In genomic region chr11:117146521-117146920, GRCh38 we compare ENCODE assay signal across 9 cellular contexts. TPM values are rescaled to one million over a fixed set of nuclear protein-coding genes. Genes with fewer than 3 reads are reported as not detected.
DNase-seq lines count a peak whose midpoint lies in the region; ATAC-seq, FAIRE-seq and TF ChIP-seq lines count a peak whose summit lies in the region.
"Had no signal": no experiment of that assay in that cellular context is flagged by ENCODE, and none has a peak within 500 bp of the region (broad histone marks: within the 10 kb centered on the region; RNA-seq: fewer than 3 reads in every experiment).

No MANE protein-coding gene starts in this region.

- BruUV-seq in GM12878 (replicated peaks; lab: Mats Ljungman, UMichigan), result no TSS peak

- TF ChIP-seq CTCF in GM12878 (IDR thresholded peaks at IDR 0.05 in 2 of 3, conservative IDR thresholded peaks at IDR 0.05 in 1 of 3; ENCODE audit: control insufficient read depth in 2 of 3, extremely low read depth in 1 of 3, insufficient read depth in 1 of 3, low read depth in 3 of 3, low read length in 3 of 3), result no peak

- no peaks in the 10 kb centered on the region for H3K27me3 ChIP-seq in CD4-positive, CD25-positive, alpha-beta regulatory T cell (ENCODE audit: control insufficient read depth, insufficient read depth, low read length)
- no peaks in the 10 kb centered on the region for H3K27me3 ChIP-seq in HUES48 (ENCODE audit: control insufficient read depth, insufficient read depth, low read length)
- H3K27me3 ChIP-seq in GM12878 (replicated peaks in 1 of 2; ENCODE audit: control insufficient read depth in 2 of 2, insufficient read depth in 2 of 2, low read length in 1 of 2), result no peaks in the 10 kb centered on the region

- H3K36me3 ChIP-seq in CD4-positive, CD25-positive, alpha-beta regulatory T cell (ENCODE audit: control insufficient read depth, insufficient read depth, low read length), result peaks cover 12% of the 10 kb centered on the region
- peaks cover 38% of the 10 kb centered on the region for H3K36me3 ChIP-seq in HUES48 (ENCODE audit: control insufficient read depth, insufficient read depth, low read length)
- H3K36me3 ChIP-seq in GM12878 (ENCODE audit: control insufficient read depth in 2 of 2, insufficient read depth in 2 of 2, low read length in 1 of 2), result peaks cover 1 to 3% of the 10 kb centered on the region in 2 experiments; a peak in 3 of 4 replicates

- H3K4me1 ChIP-seq in CD4-positive, CD25-positive, alpha-beta regulatory T cell (ENCODE audit: control insufficient read depth, insufficient read depth, low read length, poor library complexity, severe bottlenecking), result peaks cover 34% of the 10 kb centered on the region
- peaks cover 10% of the 10 kb centered on the region for H3K4me1 ChIP-seq in HUES48 (ENCODE audit: control insufficient read depth, insufficient read depth, low read length)
- H3K4me1 ChIP-seq in GM12878 (ENCODE audit: control insufficient read depth, insufficient read depth, low read length), result peaks cover 7% of the 10 kb centered on the region

- H4K20me1 ChIP-seq in GM12878 (ENCODE audit: control insufficient read depth, insufficient read depth), result peaks cover 6% of the 10 kb centered on the region; the same call in 1 of the 2 replicates

- peak overlapping the region; percentile 96 to 100 (median 98) for H3K4me3 Mint-ChIP-seq in CD4-positive, CD25-positive, alpha-beta regulatory T cell
- H3K4me3 Mint-ChIP-seq in naive B cell, result peak overlapping the region in 7 of 8 donors; percentile 95 to 99 (median 98)

- H3K9me3 Mint-ChIP-seq in CD4-positive, CD25-positive, alpha-beta regulatory T cell, result peaks cover 0 to 2% (median 0%) of the 10 kb centered on the region in 7 donors
- no peaks in the 10 kb centered on the region for H3K9me3 Mint-ChIP-seq in naive B cell

- no peak overlapping the region for H3K27ac ChIP-seq in CD4-positive, CD25-positive, alpha-beta regulatory T cell (ENCODE audit: insufficient read depth, low read length, poor library complexity, severe bottlenecking)
- peak overlapping the region; percentile 67 for H3K27ac ChIP-seq in HUES48 (ENCODE audit: low read depth, low read length)
- no peak overlapping the region for H3K27ac ChIP-seq in GM12878 (ENCODE audit: control insufficient read depth, insufficient read depth)

- H2AFZ ChIP-seq in GM12878 (ENCODE audit: control insufficient read depth, low read depth, low read length), result no peak overlapping the region

- H3K9ac ChIP-seq in HUES48 (ENCODE audit: low read depth, low read length) (no peak overlapping the region), GM12878 (ENCODE audit: control insufficient read depth, insufficient read depth, low read length) (no peak overlapping the region)

- peaks cover 18% of the 10 kb centered on the region for H3K27me3 Mint-ChIP-seq in CD4-positive, CD25-positive, alpha-beta regulatory T cell
- H3K27me3 Mint-ChIP-seq in naive B cell, result no peaks in the 10 kb centered on the region

- intact Hi-C loops in GM12878 (cut with micrococcal nuclease; ENCODE audit: unreplicated experiment), result no loop called here

- TF ChIP-seq RAD21 in GM12878 (IDR thresholded peaks at IDR 0.05; ENCODE audit: insufficient read depth, low read depth, low read length), result no peak

- FAIRE-seq in GM12878 (lab: Jason Lieb, UNC), result no peak

- CTCF ChIA-PET in GM12878 (lab: Yijun Ruan, JAX), result interaction anchor here (1.0 to 6.6 kb wide), 5 partner anchors 24 to 475 kb away, joined by 3 to 93 read pairs (median 4); partner anchors contain the start of gene SIDT2

- POLR2A ChIA-PET in GM12878 (lab: Charles Lee), result interaction anchor here (0.6 to 3.6 kb wide), 5 partner anchors 27 to 134 kb away, joined by 3 to 42 read pairs (median 4); partner anchors contain the start of gene SIDT2

- SMC1A ChIA-PET in GM12878 (lab: Charles Lee; ENCODE audit: uncharacterized antibody, unreplicated experiment), result interaction anchor here (1.2 to 6.2 kb wide), 4 partner anchors 12 to 32 kb away, joined by 4 to 67 read pairs (median 30); partner anchors contain the start of gene SIDT2

- TF ChIP-seq POLR2A in GM12878 (IDR thresholded peaks at IDR 0.05; ENCODE audit: low read depth, low read length), result no peak

- RAD21 ChIA-PET in GM12878 (lab: Charles Lee; ENCODE audit: unreplicated experiment), result interaction anchor here (1.1 to 4.6 kb wide), 3 partner anchors 13 to 88 kb away, joined by 3 to 65 read pairs (median 5); partner anchors contain the start of gene SIDT2

- H3K27ac Mint-ChIP-seq in CD4-positive, CD25-positive, alpha-beta regulatory T cell, result peak overlapping the region in 2 of 3 donors; percentile 52 to 67
- peak overlapping the region in 2 of 6 donors; percentile 59 to 94 for H3K27ac Mint-ChIP-seq in naive B cell

- peaks cover 23 to 69% (median 46%) of the 10 kb centered on the region in 4 donors for H3K4me1 Mint-ChIP-seq in CD4-positive, CD25-positive, alpha-beta regulatory T cell
- peaks cover 26 to 63% (median 51%) of the 10 kb centered on the region in 3 donors for H3K4me1 Mint-ChIP-seq in naive B cell

- WGBS in GM12878 (ENCODE audit: insufficient coverage, insufficient replicate concordance, low lambda C conversion rate, missing lambda C conversion rate), result 55% methylated on average over 7 of the region's 10 CpGs

- peak overlapping the region; percentile 64; the same call in 1 of the 2 replicates for H3K4me2 ChIP-seq in GM12878 (ENCODE audit: control insufficient read depth, insufficient read depth)

- no peak for TF ChIP-seq EP300 in GM12878 (IDR thresholded peaks at IDR 0.05; ENCODE audit: borderline replicate concordance in 1 of 2, control insufficient read depth in 1 of 2, low read depth in 2 of 2, low read length in 2 of 2)

- DNase-seq in CD4-positive, CD25-positive, alpha-beta regulatory T cell, result no peak
- no peak for DNase-seq in GM12878 (ENCODE audit: low read depth, low spot score)
- no peak for DNase-seq in naive B cell
- no peak for DNase-seq in AG08395 (ENCODE audit: low spot score)
- DNase-seq: erythroblast had no signal

- ATAC-seq in CD4-positive, CD25-positive, alpha-beta regulatory T cell (ENCODE audit: low read depth in 2 of 2), result no peak
- ATAC-seq in GM12878, result no peak
- no peak for ATAC-seq in naive B cell (ENCODE audit: low read depth in 2 of 2)
- ATAC-seq in GM21360 (IDR thresholded peaks at IDR 0.05; ENCODE audit: unreplicated experiment), result no peak
- ATAC-seq in HG02642 (IDR thresholded peaks at IDR 0.05; ENCODE audit: poor library complexity, unreplicated experiment), result no peak
- ATAC-seq in HG02870 (IDR thresholded peaks at IDR 0.05; ENCODE audit: unreplicated experiment), result no peak

- in situ Hi-C loops in GM12878 (cut with MboI), result no loop called here

- H3K4me3 ChIP-seq in CD4-positive, CD25-positive, alpha-beta regulatory T cell (ENCODE audit: low read depth, low read length), result no peak overlapping the region
- peak overlapping the region; percentile 2; the same call in 1 of the 2 replicates for H3K4me3 ChIP-seq in HUES48 (ENCODE audit: low read depth, low read length)
- H3K4me3 ChIP-seq in GM12878, result peak overlapping the region; percentile 21; the same call in 1 of the 2 replicates

- H3K9me3 ChIP-seq in CD4-positive, CD25-positive, alpha-beta regulatory T cell (ENCODE audit: control insufficient read depth in 2 of 2, low read length in 2 of 2), result no peaks in the 10 kb centered on the region
- H3K9me3 ChIP-seq in HUES48 (ENCODE audit: control insufficient read depth, insufficient read depth, low read length) (no peaks in the 10 kb centered on the region), GM12878 (replicated peaks; ENCODE audit: control insufficient read depth, insufficient read depth, low read length) (no peaks in the 10 kb centered on the region)

- H3K36me3 Mint-ChIP-seq in CD4-positive, CD25-positive, alpha-beta regulatory T cell, result peaks cover 3% of the 10 kb centered on the region
- H3K36me3 Mint-ChIP-seq in naive B cell, result peaks cover 0 to 14% of the 10 kb centered on the region in 2 donors

- peaks cover 63% of the 10 kb centered on the region for H3K79me2 ChIP-seq in GM12878 (ENCODE audit: control insufficient read depth, insufficient read depth, low read length)

RNA-seq across cellular contexts. Expression of gene PAFAH1B2, which starts 2.4 kb away (rescaled TPM):
- total RNA-seq in CD4-positive, CD25-positive, alpha-beta regulatory T cell, result 43.3 TPM
- 10 to 100 TPM; 15.0 to 24.1 (median 16.9) TPM for polyA plus RNA-seq in CD4-positive, CD25-positive, alpha-beta regulatory T cell
- total RNA-seq in GM12878 (2013; cell fraction: nucleolus; rRNA removed), result 53.3 and 53.4 TPM in 2 replicates
- total RNA-seq in GM12878 (2014; rRNA removed) (47.5 and 62.2 TPM in 2 replicates), GM12878 (2014; rRNA removed; fragmentation: Illumina TruSeq; extraction: Trizol) (47.8 and 48.3 TPM in 2 replicates), GM12878 (2021) (49.3 and 49.6 TPM in 2 replicates)
- 12.1 TPM for polyA plus RNA-seq in GM12878 (2011; ENCODE audit: low read depth)
- polyA plus RNA-seq in GM12878 (2011; rRNA removed) (32.1 and 36.1 TPM in 2 replicates), GM12878 (2014; fragmentation: Illumina TruSeq; extraction: Trizol) (25.5 and 32.2 TPM in 2 replicates), GM12878 (2014; fragmentation: Nextera tagmentation; extraction: Ambion mirVana) (10 to 100 TPM; 17.6 to 64.8 TPM), GM12878 (2014; rRNA removed) (19.2 and 22.0 TPM in 2 replicates), GM12878 (2016; fragmentation: Nextera tagmentation; extraction: Ambion mirVana) (10 to 100 TPM; 51.1 to 53.2 TPM), naive B cell (ENCODE audit: low read depth in 6 of 6) (10 to 100 TPM; 18.0 to 23.3 (median 20.9) TPM)
- polyA plus RNA-seq in GM12878 (2011; cell fraction: cytosol; rRNA removed), result 21.8 and 26.0 TPM in 2 replicates
- 13.0 and 16.1 TPM in 2 replicates for polyA plus RNA-seq in GM12878 (2011; cell fraction: nucleus; rRNA removed)
- polyA plus RNA-seq in GM12878 (2012), result 16.4 and 16.8 TPM in 2 replicates
- 76.4 and 83.2 TPM in 2 replicates for polyA minus RNA-seq in GM12878 (2011; rRNA and poly(A)+ RNA removed)
- 21.2 and 28.9 TPM in 2 replicates for polyA minus RNA-seq in GM12878 (2011; cell fraction: cytosol; rRNA and poly(A)+ RNA removed)
- 11.7 and 18.3 TPM in 2 replicates for polyA minus RNA-seq in GM12878 (2011; cell fraction: nucleus; rRNA and poly(A)+ RNA removed)

RNA-seq across cellular contexts. Expression of gene SIDT2, which starts 32.0 kb away (rescaled TPM):
- total RNA-seq in CD4-positive, CD25-positive, alpha-beta regulatory T cell, result 129 TPM
- polyA plus RNA-seq in CD4-positive, CD25-positive, alpha-beta regulatory T cell, result 1 to 10 TPM; 2.5 to 5.9 (median 4.6) TPM
- total RNA-seq in GM12878 (2013; cell fraction: nucleolus; rRNA removed), result 135 and 149 TPM in 2 replicates
- total RNA-seq in GM12878 (2014; rRNA removed), result 9.1 and 11.6 TPM in 2 replicates
- total RNA-seq in GM12878 (2014; rRNA removed; fragmentation: Illumina TruSeq; extraction: Trizol), result 8.4 and 9.0 TPM in 2 replicates
- 20.7 and 23.9 TPM in 2 replicates for total RNA-seq in GM12878 (2021)
- polyA plus RNA-seq in GM12878 (2011; ENCODE audit: low read depth), result 13.0 TPM
- polyA plus RNA-seq in GM12878 (2011; rRNA removed), result 9.5 and 20.7 TPM in 2 replicates
- polyA plus RNA-seq in GM12878 (2011; cell fraction: cytosol; rRNA removed), result 17.4 and 19.1 TPM in 2 replicates
- polyA plus RNA-seq in GM12878 (2011; cell fraction: nucleus; rRNA removed), result 132 and 186 TPM in 2 replicates
- 23.5 and 23.6 TPM in 2 replicates for polyA plus RNA-seq in GM12878 (2012)
- 12.7 and 16.3 TPM in 2 replicates for polyA plus RNA-seq in GM12878 (2014; fragmentation: Illumina TruSeq; extraction: Trizol)
- 1 to 10 TPM; 4.9 to 5.7 TPM for polyA plus RNA-seq in GM12878 (2014; fragmentation: Nextera tagmentation; extraction: Ambion mirVana)
- polyA plus RNA-seq in GM12878 (2014; rRNA removed), result 16.5 and 19.3 TPM in 2 replicates
- 1 to 10 TPM; 5.4 to 6.8 TPM for polyA plus RNA-seq in GM12878 (2016; fragmentation: Nextera tagmentation; extraction: Ambion mirVana)
- polyA minus RNA-seq in GM12878 (2011; rRNA and poly(A)+ RNA removed), result 30.9 and 35.5 TPM in 2 replicates
- 8.3 and 11.5 TPM in 2 replicates for polyA minus RNA-seq in GM12878 (2011; cell fraction: cytosol; rRNA and poly(A)+ RNA removed)
- 54.3 and 61.1 TPM in 2 replicates for polyA minus RNA-seq in GM12878 (2011; cell fraction: nucleus; rRNA and poly(A)+ RNA removed)
- 100 to 1,000 TPM in 1 of 6 donors, 10 to 100 TPM in 5; 19.2 to 126 (median 80.7) TPM for polyA plus RNA-seq in naive B cell (ENCODE audit: low read depth in 6 of 6)

RNA-seq across cellular contexts. Expression of gene SIK3, which starts 48.3 kb away (rescaled TPM):
- total RNA-seq in CD4-positive, CD25-positive, alpha-beta regulatory T cell, result 55.2 TPM
- polyA plus RNA-seq in CD4-positive, CD25-positive, alpha-beta regulatory T cell, result 1 to 10 TPM; 7.0 to 9.8 (median 9.0) TPM
- 171 and 172 TPM in 2 replicates for total RNA-seq in GM12878 (2013; cell fraction: nucleolus; rRNA removed)
- total RNA-seq in GM12878 (2014; rRNA removed) (13.2 and 15.6 TPM in 2 replicates), GM12878 (2014; rRNA removed; fragmentation: Illumina TruSeq; extraction: Trizol) (10.7 and 12.1 TPM in 2 replicates), GM12878 (2021) (24.5 and 31.9 TPM in 2 replicates)
- polyA plus RNA-seq in GM12878 (2011; ENCODE audit: low read depth), result 10.1 TPM
- polyA plus RNA-seq in GM12878 (2011; rRNA removed) (10.4 and 11.4 TPM in 2 replicates), GM12878 (2014; fragmentation: Illumina TruSeq; extraction: Trizol) (14.5 and 16.9 TPM in 2 replicates), GM12878 (2014; fragmentation: Nextera tagmentation; extraction: Ambion mirVana) (1 to 10 TPM; 2.5 to 2.6 TPM), GM12878 (2014; rRNA removed) (14.8 and 15.4 TPM in 2 replicates), GM12878 (2016; fragmentation: Nextera tagmentation; extraction: Ambion mirVana) (10 to 100 TPM in 1 of 2 experiments, 1 to 10 TPM in 1; 2.5 to 10.8 TPM), naive B cell (ENCODE audit: low read depth in 6 of 6) (10 to 100 TPM; 27.7 to 52.1 (median 35.6) TPM)
- 12.4 and 14.7 TPM in 2 replicates for polyA plus RNA-seq in GM12878 (2011; cell fraction: cytosol; rRNA removed)
- polyA plus RNA-seq in GM12878 (2011; cell fraction: nucleus; rRNA removed), result 43.4 and 58.1 TPM in 2 replicates
- 12.7 and 13.7 TPM in 2 replicates for polyA plus RNA-seq in GM12878 (2012)
- 34.7 and 37.3 TPM in 2 replicates for polyA minus RNA-seq in GM12878 (2011; rRNA and poly(A)+ RNA removed)
- polyA minus RNA-seq in GM12878 (2011; cell fraction: cytosol; rRNA and poly(A)+ RNA removed), result 14.4 and 16.5 TPM in 2 replicates
- polyA minus RNA-seq in GM12878 (2011; cell fraction: nucleus; rRNA and poly(A)+ RNA removed), result 44.2 and 64.9 TPM in 2 replicates

RNA-seq across cellular contexts. Expression of gene TAGLN, which starts 52.6 kb away (rescaled TPM):
- 11.7 TPM for total RNA-seq in CD4-positive, CD25-positive, alpha-beta regulatory T cell
- 1 to 10 TPM in 1 of 4 donors, under 1 TPM in 3; 0.25 to 1.3 (median 0.64) TPM for polyA plus RNA-seq in CD4-positive, CD25-positive, alpha-beta regulatory T cell
- total RNA-seq in GM12878 (2013; cell fraction: nucleolus; rRNA removed), result 17.4 and 21.3 TPM in 2 replicates
- 1.9 and 2.0 TPM in 2 replicates for total RNA-seq in GM12878 (2014; rRNA removed)
- 1.5 and 1.6 TPM in 2 replicates for total RNA-seq in GM12878 (2014; rRNA removed; fragmentation: Illumina TruSeq; extraction: Trizol)
- total RNA-seq in GM12878 (2021), result 3.9 and 4.6 TPM in 2 replicates
- polyA plus RNA-seq in GM12878 (2011; ENCODE audit: low read depth), result 2.9 TPM
- polyA plus RNA-seq in GM12878 (2011; rRNA removed), result 3.5 and 3.9 TPM in 2 replicates
- 1.2 and 1.9 TPM in 2 replicates for polyA plus RNA-seq in GM12878 (2011; cell fraction: cytosol; rRNA removed)
- 36.5 and 46.4 TPM in 2 replicates for polyA plus RNA-seq in GM12878 (2011; cell fraction: nucleus; rRNA removed)
- polyA plus RNA-seq in GM12878 (2012), result 4.4 and 6.2 TPM in 2 replicates
- polyA plus RNA-seq in GM12878 (2014; fragmentation: Illumina TruSeq; extraction: Trizol), result 1.9 and 4.8 TPM in 2 replicates
- polyA plus RNA-seq in GM12878 (2014; fragmentation: Nextera tagmentation; extraction: Ambion mirVana), result 1 to 10 TPM in 1 of 2 experiments, under 1 TPM in 1; 0.26 to 1.0 TPM
- polyA plus RNA-seq in GM12878 (2014; rRNA removed), result 3.6 and 4.0 TPM in 2 replicates
- 1 to 10 TPM in 1 of 2 experiments, under 1 TPM in 1; 0.68 to 1.2 TPM for polyA plus RNA-seq in GM12878 (2016; fragmentation: Nextera tagmentation; extraction: Ambion mirVana)
- 1.3 and 1.5 TPM in 2 replicates for polyA minus RNA-seq in GM12878 (2011; rRNA and poly(A)+ RNA removed)
- polyA minus RNA-seq in GM12878 (2011; cell fraction: cytosol; rRNA and poly(A)+ RNA removed), result 1.3 TPM in 1 of 2 replicates, not detected in the other
- polyA minus RNA-seq in GM12878 (2011; cell fraction: nucleus; rRNA and poly(A)+ RNA removed), result 3.6 and 4.8 TPM in 2 replicates
- polyA plus RNA-seq in naive B cell (ENCODE audit: low read depth in 6 of 6), result 10 to 100 TPM in 2 of 6 donors, 1 to 10 TPM in 3, not detected in 1; 5.2 to 11.5 (median 6.8) TPM
